8 cellular contexts compared by ENCODE assay signal in the genomic region with DNA sequence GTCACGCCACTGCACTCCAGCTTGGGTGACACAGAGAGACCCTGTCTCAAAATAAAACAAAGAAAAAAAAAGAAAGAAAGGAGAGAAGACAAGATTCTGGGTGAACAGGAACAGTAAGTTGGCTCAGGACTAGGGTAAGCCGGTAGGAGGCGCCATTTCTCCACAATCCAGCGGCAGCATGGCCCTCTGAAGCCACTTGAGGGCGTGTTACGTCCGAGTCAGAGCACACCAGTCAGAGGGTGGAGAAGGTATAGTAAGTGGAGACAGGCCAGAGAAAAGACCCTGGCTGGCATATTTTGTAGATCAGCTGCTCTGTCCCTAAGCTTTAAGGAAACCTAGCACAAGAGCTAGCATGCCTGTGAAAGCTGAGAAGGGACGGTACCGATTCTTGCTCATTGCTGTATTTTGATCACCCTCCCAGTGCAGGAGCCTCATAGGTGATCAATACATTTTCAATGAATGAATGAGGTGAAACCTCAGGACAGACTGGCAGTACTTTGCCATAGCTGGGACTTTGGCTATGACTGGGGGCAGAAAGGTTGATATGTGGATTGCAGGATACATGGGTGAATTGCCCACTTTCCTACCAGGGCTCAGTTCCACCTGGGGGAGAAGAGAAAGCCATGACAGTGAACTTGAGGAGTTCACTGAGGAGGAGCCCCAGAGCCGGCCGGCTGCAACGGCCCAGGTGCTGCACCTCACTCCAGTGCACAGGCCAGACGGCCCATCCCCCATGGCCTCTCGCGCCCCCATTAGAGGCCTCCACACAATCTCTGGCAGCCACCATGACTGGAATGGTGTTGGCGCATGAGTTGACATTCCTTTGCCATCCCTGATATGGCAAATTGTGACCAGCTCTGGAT. TPM values are rescaled to one million over a fixed set of nuclear protein-coding genes. Genes with fewer than 3 reads are reported as not detected.
DNase-seq lines count a peak whose midpoint lies in the region; ATAC-seq lines count a peak whose summit lies in the region.

No MANE protein-coding gene starts in this region.

- no peaks in the 10 kb centered on the region for H3K36me3 Mint-ChIP-seq in activated CD4-positive, alpha-beta T cell treated with anti-CD3 and anti-CD28 coated beads, Interleukin-2, amount 10 ng/mL, durations not matched to agents 7 days and 5 days (ENCODE audit: low read depth)

- H3K4me1 Mint-ChIP-seq in activated CD4-positive, alpha-beta T cell treated with anti-CD3 and anti-CD28 coated beads, Interleukin-2, amount 10 ng/mL, durations not matched to agents 7 days and 5 days = peaks cover 42% of the 10 kb centered on the region

- CTCF ChIA-PET in activated CD4-positive, alpha-beta T cell treated with anti-CD3 and anti-CD28 coated beads, Interleukin-2, amount 10 ng/mL, durations not matched to agents 7 days and 5 days (lab: Charles Lee) = interaction anchor here (0.6 to 2.3 kb wide), 19 partner anchors 11 to 288 kb away, joined by 3 to 9 read pairs (median 3); a partner anchor contains a TSS

- peak; percentile 76 for ATAC-seq in GM18498 (IDR thresholded peaks at IDR 0.05; ENCODE audit: unreplicated experiment)
- peak; percentile 69 for ATAC-seq in HG03460 (IDR thresholded peaks at IDR 0.05; ENCODE audit: unreplicated experiment)

- H3K27me3 Mint-ChIP-seq in activated CD4-positive, alpha-beta T cell treated with anti-CD3 and anti-CD28 coated beads, Interleukin-2, amount 10 ng/mL, durations not matched to agents 7 days and 5 days = no peaks in the 10 kb centered on the region

- no peaks in the 10 kb centered on the region for H3K9me3 Mint-ChIP-seq in activated CD4-positive, alpha-beta T cell treated with anti-CD3 and anti-CD28 coated beads, Interleukin-2, amount 10 ng/mL, durations not matched to agents 7 days and 5 days

- POLR2A ChIA-PET in activated CD4-positive, alpha-beta T cell treated with anti-CD3 and anti-CD28 coated beads, Interleukin-2, amount 10 ng/mL, durations not matched to agents 7 days and 5 days (lab: Charles Lee) = no interaction called here

- DNase-seq in 8988T = peak; percentile 62
- DNase-seq in NCI-H69 (lab: John Stamatoyannopoulos, UW) = peak; percentile 91
- DNase-seq in activated CD4-positive, alpha-beta T cell treated with anti-CD3 and anti-CD28 coated beads, Interleukin-2, amount 10 ng/mL, durations not matched to agents 7 days and 5 days = peak; percentile 93
- DNase-seq in dermis blood vessel endothelial cell = peak; percentile 96
- DNase-seq in lung microvascular endothelial cell (ENCODE audit: low read depth in 2 of 2) = peak; percentile 93
- peak; percentile 72 for DNase-seq in stimulated activated CD8-positive, alpha-beta memory T cell treated with anti-CD3 and anti-CD28 coated beads, Interleukin-15, amount 100 ng/mL, for 24 hours (ENCODE audit: low read depth)

- no peak overlapping the region for H3K4me3 Mint-ChIP-seq in activated CD4-positive, alpha-beta T cell treated with anti-CD3 and anti-CD28 coated beads, Interleukin-2, amount 10 ng/mL, durations not matched to agents 7 days and 5 days

- peak overlapping the region; percentile 20 for H3K27ac Mint-ChIP-seq in activated CD4-positive, alpha-beta T cell treated with anti-CD3 and anti-CD28 coated beads, Interleukin-2, amount 10 ng/mL, durations not matched to agents 7 days and 5 days

RNA-seq across cellular contexts. Expression of a gene that starts 23.5 kb away (rescaled TPM):
- total RNA-seq in activated CD4-positive, alpha-beta T cell treated with anti-CD3 and anti-CD28 coated beads, Interleukin-2, amount 10 ng/mL, durations not matched to agents 7 days and 5 days = 10 to 100 TPM; 19.6 to 22.9 TPM
- total RNA-seq in dermis blood vessel endothelial cell (0.17 and 0.56 TPM in 2 replicates), lung microvascular endothelial cell (0.20 and 0.22 TPM in 2 replicates)

RNA-seq across cellular contexts. Expression of a gene that starts 32.8 kb away (rescaled TPM):
- total RNA-seq in activated CD4-positive, alpha-beta T cell treated with anti-CD3 and anti-CD28 coated beads, Interleukin-2, amount 10 ng/mL, durations not matched to agents 7 days and 5 days = 10 to 100 TPM; 14.1 to 15.8 TPM
- total RNA-seq in dermis blood vessel endothelial cell (17.3 and 17.4 TPM in 2 replicates), lung microvascular endothelial cell (6.3 and 9.1 TPM in 2 replicates)

RNA-seq across cellular contexts. Expression of a gene that starts 38.8 kb away (rescaled TPM):
- under 1 TPM; 0.65 to 0.79 TPM for total RNA-seq in activated CD4-positive, alpha-beta T cell treated with anti-CD3 and anti-CD28 coated beads, Interleukin-2, amount 10 ng/mL, durations not matched to agents 7 days and 5 days
- total RNA-seq in dermis blood vessel endothelial cell (0.05 and 0.17 TPM in 2 replicates), lung microvascular endothelial cell (not detected in 2 replicates)

Comparison
In these comparisons a context has a peak if more than half of its experiments do, and no peak if none do; other contexts are left out.
1. Peak in every context shown above with its lines: DNase-seq and ATAC-seq.
2. RNA of a gene that starts 23.5 kb away (total RNA-seq): 19.6 to 22.9 TPM in activated CD4-positive, alpha-beta T cell treated with anti-CD3 and anti-CD28 coated beads, Interleukin-2, amount 10 ng/mL, durations not matched to agents 7 days and 5 days; 0.20 to 0.22 TPM in lung microvascular endothelial cell and 0.17 to 0.56 TPM in dermis blood vessel endothelial cell; every median in the first group is over 10 times any median in the second.